1 cellular context compared by ENCODE assay signal in genomic region chr3:4523710-4524422, GRCh38.
A peak's percentile ranks its signal among the peaks of the same experiment; 100 is the strongest.
TF ChIP-seq lines count a peak whose summit lies in the region.

No MANE protein-coding gene starts in this region.

TF ChIP-seq in SK-N-SH treated with all-trans-retinoic acid at 6 μM for 48 hours, 23 proteins besides CTCF, POLR2A, EP300 and RAD21 (continued from another document):
- TF ChIP-seq POU6F1 (CRISPR knock-in tag; IDR thresholded peaks at IDR 0.05; ENCODE audit: borderline replicate concordance, low read depth) (no peak), CREB5 (CRISPR knock-in tag; IDR thresholded peaks at IDR 0.05; ENCODE audit: low read depth) (0 out of 2 replicates have a peak, but pooled peaks have one; percentile 42), ZNF70 (CRISPR knock-in tag; IDR thresholded peaks at IDR 0.05) (no peak), CSRNP3 (CRISPR knock-in tag; IDR thresholded peaks at IDR 0.05) (no peak), PATZ1 (CRISPR knock-in tag; IDR thresholded peaks at IDR 0.05; ENCODE audit: borderline replicate concordance) (no peak), ZNF8 (CRISPR knock-in tag; IDR thresholded peaks at IDR 0.05) (no peak), BACH2 (CRISPR knock-in tag; IDR thresholded peaks at IDR 0.05; ENCODE audit: borderline replicate concordance) (no peak)
